Comparison of ENCODE assay signal across 8 cellular contexts in the genomic region with DNA sequence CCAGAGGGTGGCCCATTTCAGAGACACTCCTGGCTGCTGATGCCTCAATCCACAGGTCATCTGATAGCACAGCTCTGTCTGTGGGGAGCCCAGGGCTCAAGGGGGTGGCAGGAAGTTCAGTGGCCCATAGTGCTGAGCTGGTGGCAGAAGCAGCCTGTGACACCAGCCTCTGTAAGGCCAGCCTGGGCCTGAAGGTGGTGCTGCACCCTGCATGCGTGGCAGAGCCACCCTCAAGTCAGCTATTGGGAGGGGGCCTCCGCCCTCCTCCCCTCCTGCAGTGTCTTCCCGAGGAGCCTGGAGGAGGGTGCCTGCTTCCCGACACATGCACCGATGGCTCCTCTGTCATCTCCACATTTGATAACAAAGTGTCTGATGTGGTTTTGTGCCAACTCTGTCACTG. TPM values are rescaled to one million over a fixed set of nuclear protein-coding genes. Genes with fewer than 3 reads are reported as not detected.
DNase-seq lines count a peak whose midpoint lies in the region; ATAC-seq, FAIRE-seq and TF ChIP-seq lines count a peak whose summit lies in the region.

No MANE protein-coding gene starts in this region.

- H3K36me3 ChIP-seq in left ventricle myocardium inferior (no peaks in the 10 kb centered on the region), MG63 (no peaks in the 10 kb centered on the region)

- intact Hi-C loops in left ventricle myocardium inferior (cut with micrococcal nuclease), result no loop called here

- TF ChIP-seq CTCF in VCaP (conservative IDR thresholded peaks at IDR 0.05) (peak; percentile 70), left ventricle myocardium inferior (IDR thresholded peaks at IDR 0.05; ENCODE audit: borderline replicate concordance) (peak; percentile 65)

- H3K27me3 ChIP-seq in left ventricle myocardium inferior (ENCODE audit: low read depth) (no peaks in the 10 kb centered on the region), MG63 (no peaks in the 10 kb centered on the region)

- peak overlapping the region; percentile 96 for H3K27ac ChIP-seq in VCaP
- H3K27ac ChIP-seq in left ventricle myocardium inferior (replicated peaks), result peak overlapping the region; percentile 87

- peaks cover 74% of the 10 kb centered on the region for H3K4me1 ChIP-seq in left ventricle myocardium inferior

- no peaks in the 10 kb centered on the region for H3K9me3 ChIP-seq in left ventricle myocardium inferior (replicated peaks)
- no peaks in the 10 kb centered on the region for H3K9me3 ChIP-seq in MG63

- H3K4me3 ChIP-seq in left ventricle myocardium inferior (no peak overlapping the region), MG63 (no peak overlapping the region)

- DNase-seq in ELR (ENCODE audit: low read depth) (peak; percentile 25), GM19239 (ENCODE audit: insufficient read length, low spot score) (peak; percentile 41), left ventricle myocardium inferior (peak; percentile 27), NCI-H2227 (lab: John Stamatoyannopoulos, UW; ENCODE audit: unreplicated experiment) (no peak), MG63 (no peak)
- no peak for DNase-seq in effector CD8-positive, alpha-beta T cell (lab: John Stamatoyannopoulos, UW)

- FAIRE-seq in GM19239 (lab: Jason Lieb, UNC), result peak; percentile 95

- peak; percentile 50 for ATAC-seq in HG03097 (IDR thresholded peaks at IDR 0.05; ENCODE audit: low FRiP score, unreplicated experiment)

RNA-seq across cellular contexts. Expression of a gene that starts 3.0 kb away (rescaled TPM):
- total RNA-seq in left ventricle myocardium inferior, result 2.8 TPM
- not detected in 2 replicates for total RNA-seq in MG63 (2014; rRNA removed; shearing (Covaris generic); ENCODE audit: low replicate concordance)

RNA-seq across cellular contexts. Expression of a gene that starts 21.4 kb away (rescaled TPM):
- total RNA-seq in left ventricle myocardium inferior, result 9.8 TPM
- 0.69 and 3.4 TPM in 2 replicates for total RNA-seq in MG63 (2014; rRNA removed; shearing (Covaris generic); ENCODE audit: low replicate concordance)

RNA-seq across cellular contexts. Expression of a gene that starts 41.3 kb away (rescaled TPM):
- not detected for total RNA-seq in left ventricle myocardium inferior
- not detected in 2 replicates for total RNA-seq in MG63 (2014; rRNA removed; shearing (Covaris generic); ENCODE audit: low replicate concordance)

RNA-seq across cellular contexts. Expression of a gene that starts 59.7 kb away (rescaled TPM):
- total RNA-seq in left ventricle myocardium inferior, result 512 TPM
- total RNA-seq in MG63 (2014; rRNA removed; shearing (Covaris generic); ENCODE audit: low replicate concordance), result 0.07 TPM in 1 of 2 replicates, not detected in the other

Comparison
In these comparisons a context has a peak if more than half of its experiments do, and no peak if none do; other contexts are left out.
1. DNase-seq: peak in ELR (single experiment), GM19239 (single experiment) and left ventricle myocardium inferior (single experiment); none in NCI-H2227 (single experiment), effector CD8-positive, alpha-beta T cell (single experiment) and MG63 (single experiment).